In the genomic region with DNA sequence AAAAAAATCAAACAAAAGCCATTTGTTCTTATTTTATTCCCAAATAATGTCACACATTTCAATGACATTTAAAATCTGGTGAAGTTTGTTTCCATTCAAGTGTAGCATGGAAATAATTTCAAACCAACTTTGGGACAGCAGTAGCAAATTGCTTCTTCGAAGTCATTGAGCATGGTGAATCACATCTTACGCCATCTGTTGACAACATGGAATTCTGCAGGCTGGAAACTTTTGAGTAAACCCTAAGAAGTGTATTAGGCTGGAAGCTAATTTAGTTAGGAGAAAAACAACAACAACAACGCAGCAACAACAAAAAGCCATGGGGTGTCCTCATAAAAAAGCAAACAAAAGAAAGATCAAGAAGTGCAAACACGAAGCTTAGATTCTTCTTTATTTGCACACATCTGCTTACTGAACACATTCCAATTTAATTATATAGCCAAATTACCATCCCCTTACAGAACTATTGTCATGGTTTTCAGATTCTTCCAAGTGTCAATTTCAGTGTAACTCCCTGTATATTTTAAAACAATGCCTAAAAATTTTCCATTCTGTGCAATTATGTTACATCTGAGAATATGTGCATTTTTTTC, we compare ENCODE assay signal across 8 cellular contexts.
DNase-seq lines count a peak whose midpoint lies in the region; TF ChIP-seq lines count a peak whose summit lies in the region.

No MANE protein-coding gene starts in this region.

- in situ Hi-C loops in astrocyte of the spinal cord (cut with HindIII; ENCODE audit: low sequenced_read_pairs) = no loop called here

- H3K9me3 Mint-ChIP-seq in nephron progenitor cell = no peaks in the 10 kb centered on the region

- H3K27ac Mint-ChIP-seq in nephron progenitor cell = no peak overlapping the region

- H3K4me3 ChIP-seq in astrocyte of the spinal cord (ENCODE audit: low read depth, low read length) = no peak overlapping the region

- no peaks in the 10 kb centered on the region for H3K4me1 Mint-ChIP-seq in nephron progenitor cell

- TF ChIP-seq CTCF in astrocyte of the spinal cord (IDR thresholded peaks at IDR 0.05; ENCODE audit: low read depth, low read length) (peak; percentile 48), nephron progenitor cell (IDR thresholded peaks at IDR 0.05) (peak; percentile 61)

- no peak overlapping the region for H3K4me3 Mint-ChIP-seq in nephron progenitor cell

- no peaks in the 10 kb centered on the region for H3K36me3 Mint-ChIP-seq in nephron progenitor cell (ENCODE audit: low read depth)

- peak; percentile 27 for DNase-seq in SIG-M5 treated with dmso at 0.1 percent for 504 hours (lab: John Stamatoyannopoulos, UW; ENCODE audit: unreplicated experiment)
- DNase-seq in SIG-M5 (lab: John Stamatoyannopoulos, UW) = no peak
- peak; percentile 40 for DNase-seq in NCI-H1105 treated with DMSO at 0.1 percent for 48 hours (lab: John Stamatoyannopoulos, UW)
- DNase-seq in astrocyte of the spinal cord (ENCODE audit: low read depth, low spot score) = peak; percentile 18
- peak; percentile 13 for DNase-seq in nephron progenitor cell
- DNase-seq in activated naive CD4-positive, alpha-beta T cell treated with anti-CD3 and anti-CD28 coated beads, Interleukin-2, amount 50 U/mL, for 16 hours = no peak
- DNase-seq in NCI-H2029 treated with DMSO at 0.1 percent for 48 hours (lab: John Stamatoyannopoulos, UW) = no peak
- DNase-seq in NCI-H2081 treated with DMSO at 0.1 percent for 48 hours (lab: John Stamatoyannopoulos, UW) = no peak

- peaks cover 4% of the 10 kb centered on the region for H3K27me3 Mint-ChIP-seq in nephron progenitor cell (ENCODE audit: low read depth, poor library complexity)

Comparison
In these comparisons a context has a peak if more than half of its experiments do, and no peak if none do; other contexts are left out.
1. DNase-seq: peak in SIG-M5 treated with dmso at 0.1 percent for 504 hours (single experiment), NCI-H1105 treated with DMSO at 0.1 percent for 48 hours (single experiment), astrocyte of the spinal cord (single experiment) and nephron progenitor cell (single experiment); none in SIG-M5 (single experiment), activated naive CD4-positive, alpha-beta T cell treated with anti-CD3 and anti-CD28 coated beads, Interleukin-2, amount 50 U/mL, for 16 hours (single experiment), NCI-H2029 treated with DMSO at 0.1 percent for 48 hours (single experiment) and NCI-H2081 treated with DMSO at 0.1 percent for 48 hours (single experiment).